ENCODE assay signal across 7 cellular contexts in the genomic region with DNA sequence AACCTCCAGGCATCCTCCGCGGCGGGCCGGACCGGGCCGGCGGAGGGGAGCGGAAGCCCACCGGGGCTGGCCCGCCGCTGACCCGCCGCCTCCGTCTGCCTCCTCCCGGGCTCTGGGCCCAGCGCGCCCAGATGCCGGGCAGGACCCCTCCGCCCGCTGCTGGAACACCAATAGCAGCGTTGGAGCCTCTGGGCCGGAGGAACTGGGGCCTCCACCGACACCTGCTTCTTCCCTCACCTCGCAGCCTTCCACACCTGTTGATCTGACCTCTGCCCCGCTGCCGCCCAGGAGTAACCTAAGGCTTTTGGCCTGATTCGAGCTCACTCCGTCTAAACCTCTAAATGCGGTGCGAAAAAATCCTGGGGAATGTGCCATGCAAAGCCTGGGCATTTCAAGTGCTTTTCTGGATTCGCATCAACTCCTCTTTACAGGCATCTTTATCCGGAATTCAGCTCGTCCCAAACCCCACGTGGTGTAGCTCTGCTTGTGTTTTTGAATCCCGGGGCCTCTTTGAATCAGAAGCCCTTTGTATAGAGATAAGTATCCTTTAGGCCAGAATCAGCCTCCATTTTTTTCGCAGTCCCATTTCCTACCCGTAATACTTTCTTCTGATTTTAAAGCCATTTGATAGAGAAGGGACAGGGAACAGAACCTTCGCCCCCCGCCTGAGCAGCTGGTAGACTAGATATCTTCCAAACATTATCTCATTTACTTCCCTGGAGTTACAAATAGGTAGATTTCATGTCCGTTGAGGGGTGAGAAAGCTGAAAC. TPM values are rescaled to one million over a fixed set of nuclear protein-coding genes. Genes with fewer than 3 reads are reported as not detected.
DNase-seq lines count a peak whose midpoint lies in the region; ATAC-seq and TF ChIP-seq lines count a peak whose summit lies in the region.

No MANE protein-coding gene starts in this region.

- H3K27me3 ChIP-seq in osteoblast (ENCODE audit: insufficient read depth, low read length) = no peaks in the 10 kb centered on the region

- peak; percentile 19 for ATAC-seq in GM18511 (IDR thresholded peaks at IDR 0.05; ENCODE audit: unreplicated experiment)
- ATAC-seq in HG03103 (IDR thresholded peaks at IDR 0.05; ENCODE audit: low read depth, unreplicated experiment) = peak; percentile 10

- H2AFZ ChIP-seq in osteoblast (ENCODE audit: low read length) = peak overlapping the region; percentile 87

- no peaks in the 10 kb centered on the region for H3K9me3 ChIP-seq in osteoblast (ENCODE audit: low read depth, low read length)

- peaks cover 45% of the 10 kb centered on the region for H3K4me1 ChIP-seq in osteoblast (ENCODE audit: insufficient read depth, low read length)

- H3K27ac ChIP-seq in osteoblast (ENCODE audit: low read depth, low read length) = peak overlapping the region; percentile 80

- peaks cover 23% of the 10 kb centered on the region for H4K20me1 ChIP-seq in osteoblast (ENCODE audit: insufficient read depth, low read length)

- no peak for TF ChIP-seq CTCF in WI38 (IDR thresholded peaks at IDR 0.05; ENCODE audit: low read depth, low read length)
- TF ChIP-seq CTCF in fibroblast of pulmonary artery (IDR thresholded peaks at IDR 0.05; ENCODE audit: low read length, missing control alignments) = no peak
- TF ChIP-seq CTCF in osteoblast (IDR thresholded peaks at IDR 0.05; ENCODE audit: extremely low read depth, low read depth, low read length) = no peak

- DNase-seq in fibroblast of pulmonary artery (ENCODE audit: low read depth) = peak; percentile 58
- DNase-seq in osteoblast (ENCODE audit: insufficient read length, low spot score, missing footprints) = peak; percentile 62
- DNase-seq in COLO829 (ENCODE audit: low spot score) = no peak
- DNase-seq in T-helper 9 cell = no peak

- peaks cover 7% of the 10 kb centered on the region for H3K36me3 ChIP-seq in osteoblast (ENCODE audit: insufficient read depth, low read length)

- peak overlapping the region; percentile 82 for H3K4me2 ChIP-seq in osteoblast (ENCODE audit: insufficient read depth, low read length)

- H3K4me3 ChIP-seq in WI38 (ENCODE audit: low read depth, low read length) (peak overlapping the region; percentile 90), fibroblast of pulmonary artery (replicated peaks; ENCODE audit: low read depth, low read length) (peak overlapping the region; percentile 57), osteoblast (ENCODE audit: insufficient read depth, low read length) (peak overlapping the region; percentile 93)

- peaks cover 59% of the 10 kb centered on the region for H3K79me2 ChIP-seq in osteoblast (ENCODE audit: insufficient read depth, low read length)

RNA-seq across cellular contexts. Expression of a gene that starts 0.7 kb away (rescaled TPM):
- total RNA-seq in osteoblast = 316 and 333 TPM in 2 replicates

Comparison
In these comparisons a context has a peak if more than half of its experiments do, and no peak if none do; other contexts are left out.
1. DNase-seq: peak in fibroblast of pulmonary artery (single experiment) and osteoblast (single experiment); none in COLO829 (single experiment) and T-helper 9 cell (single experiment).
2. Peak in every context shown above with its lines, with median percentiles within 50 percentile points of each other: H3K4me3 ChIP-seq.